22 cellular contexts compared by ENCODE assay signal in genomic region chr16:58513874-58514273, GRCh38. TPM values are rescaled to one million over a fixed set of nuclear protein-coding genes. Genes with fewer than 3 reads are reported as not detected.
A peak's percentile ranks its signal among the peaks of the same experiment; 100 is the strongest.
DNase-seq lines count a peak whose midpoint lies in the region; ATAC-seq and TF ChIP-seq lines count a peak whose summit lies in the region.
"Had no signal": no experiment of that assay in that cellular context is flagged by ENCODE, and none has a peak within 500 bp of the region (broad histone marks: within the 10 kb centered on the region; RNA-seq: fewer than 3 reads in every experiment).

No MANE protein-coding gene starts in this region.

- H3F3A ChIP-seq in PC-9 (ENCODE audit: insufficient read depth, low read depth), result peaks cover 34% of the 10 kb centered on the region; the same call in 1 of the 2 replicates

- H3K4me2 ChIP-seq in PC-9, result peak overlapping the region; percentile 88

- peak overlapping the region; percentile 87 for H3K4me3 ChIP-seq in BE2C (ENCODE audit: low read depth, low read length)
- H3K4me3 ChIP-seq in PC-9, result peak overlapping the region; percentile 99; the same call in 1 of the 2 replicates
- H3K4me3 ChIP-seq in fibroblast of villous mesenchyme (ENCODE audit: low read depth, low read length), result no peak overlapping the region
- H3K4me3 ChIP-seq: SJCRH30, thyroid gland had no signal

- peaks cover 31% of the 10 kb centered on the region for H4K20me1 ChIP-seq in PC-9 (ENCODE audit: insufficient read depth)

- no TSS peak for BruUV-seq in PC-9 (replicated peaks; lab: Mats Ljungman, UMichigan)

- no peaks in the 10 kb centered on the region for H3K27me3 Mint-ChIP-seq in mesothelial cell of epicardium (ENCODE audit: low read depth)
- H3K27me3 Mint-ChIP-seq: activated CD8-positive, alpha-beta memory T cell treated with anti-CD3 and anti-CD28 coated beads, Interleukin-2, amount 10 ng/mL, durations not matched to agents 7 days and 5 days; memory B cell had no signal

- POLR2A ChIA-PET in PC-9 (lab: Charles Lee; ENCODE audit: unreplicated experiment), result no interaction called here

- peaks cover 30% of the 10 kb centered on the region for H3K79me2 ChIP-seq in PC-9 (ENCODE audit: low read depth)

- CTCF ChIA-PET in PC-9 (lab: Charles Lee), result no interaction called here

- H3K27ac ChIP-seq in PC-9, result no peak overlapping the region
- H3K27ac ChIP-seq: cardiac muscle cell, SJCRH30, thyroid gland had no signal

- DNase-seq in BE2C, result no peak
- peak; percentile 15 for DNase-seq in EH (ENCODE audit: low read depth)
- no peak for DNase-seq in PC-9
- peak; percentile 33 for DNase-seq in fibroblast of villous mesenchyme (ENCODE audit: low read depth)
- DNase-seq in mesothelial cell of epicardium (ENCODE audit: low spot score in 2 of 2, unreplicated experiment in 2 of 2), result no peak
- DNase-seq in HT-29 (ENCODE audit: low spot score), result no peak
- DNase-seq in NCI-H187 treated with DMSO at 0.1 percent for 48 hours (lab: John Stamatoyannopoulos, UW), result no peak
- DNase-seq: activated CD8-positive, alpha-beta memory T cell treated with anti-CD3 and anti-CD28 coated beads, Interleukin-2, amount 10 ng/mL, durations not matched to agents 7 days and 5 days; activated naive CD4-positive, alpha-beta T cell treated with anti-CD3 and anti-CD28 coated beads, Interleukin-2, amount 50 U/mL, for 16 hours; H9; heart right ventricle; kidney; NCI-H2029; nephron progenitor cell; SJCRH30; stimulated activated CD4-positive, alpha-beta T cell treated with anti-CD3 and anti-CD28 coated beads, Interleukin-12 subunit alpha, Interleukin-12 subunit beta, amount 100 ng/mL, for 4 hours; T-helper 2 cell; thyroid gland had no signal

- H3K9me3 ChIP-seq in BE2C, result no peaks in the 10 kb centered on the region
- H3K9me3 ChIP-seq in PC-9 (ENCODE audit: insufficient read depth, low read depth), result no peaks in the 10 kb centered on the region
- H3K9me3 ChIP-seq: esophagus muscularis mucosa, heart right ventricle, SJCRH30, thyroid gland had no signal

- H3K27me3 ChIP-seq in BE2C (no peaks in the 10 kb centered on the region), PC-9 (ENCODE audit: insufficient read depth, low read depth) (no peaks in the 10 kb centered on the region)
- H3K27me3 ChIP-seq: cardiac muscle cell, esophagus muscularis mucosa, heart right ventricle, SJCRH30, thyroid gland had no signal

- no peak overlapping the region for H3K27ac Mint-ChIP-seq in mesothelial cell of epicardium
- H3K27ac Mint-ChIP-seq: activated CD8-positive, alpha-beta memory T cell treated with anti-CD3 and anti-CD28 coated beads, Interleukin-2, amount 10 ng/mL, durations not matched to agents 7 days and 5 days; H9; memory B cell; nephron progenitor cell had no signal

- no peak overlapping the region for H2AFZ ChIP-seq in PC-9

- H3K9me3 Mint-ChIP-seq in mesothelial cell of epicardium, result no peaks in the 10 kb centered on the region
- H3K9me3 Mint-ChIP-seq: H9, memory B cell, nephron progenitor cell had no signal

- H3K36me3 ChIP-seq in BE2C (peaks cover 33% of the 10 kb centered on the region), PC-9 (ENCODE audit: low read depth) (peaks cover 21% of the 10 kb centered on the region; the same call in 1 of the 2 replicates)

- TF ChIP-seq CTCF in BE2C (IDR thresholded peaks at IDR 0.05; ENCODE audit: low read depth, low read length), result no peak
- no peak for TF ChIP-seq CTCF in PC-9 (conservative IDR thresholded peaks at IDR 0.05)
- no peak for TF ChIP-seq CTCF in fibroblast of villous mesenchyme (IDR thresholded peaks at IDR 0.05; ENCODE audit: insufficient read depth, low read depth, low read length)
- no peak for TF ChIP-seq CTCF in mesothelial cell of epicardium (IDR thresholded peaks at IDR 0.05; ENCODE audit: unreplicated experiment)

- no peaks in the 10 kb centered on the region for H3K36me3 Mint-ChIP-seq in mesothelial cell of epicardium

- H3K4me1 Mint-ChIP-seq in mesothelial cell of epicardium, result peaks cover 19% of the 10 kb centered on the region

- H3K4me3 Mint-ChIP-seq in mesothelial cell of epicardium, result no peak overlapping the region

- no peak for ATAC-seq in GM18868 (IDR thresholded peaks at IDR 0.05; ENCODE audit: unreplicated experiment)
- ATAC-seq: activated CD8-positive, alpha-beta memory T cell treated with anti-CD3 and anti-CD28 coated beads, Interleukin-2, amount 10 ng/mL, durations not matched to agents 7 days and 5 days had no signal

- intact Hi-C loops in PC-9 (cut with micrococcal nuclease; ENCODE audit: unreplicated experiment), result loop anchor here (2.0 to 10.0 kb wide), 4 partner anchors 121 to 489 kb away; partner anchors contain the start of gene MMP15

- H3K4me1 ChIP-seq in BE2C (no peaks in the 10 kb centered on the region; the same call in 1 of the 2 replicates), PC-9 (replicated peaks; ENCODE audit: insufficient read depth) (peaks cover 20% of the 10 kb centered on the region)
- H3K4me1 ChIP-seq: SJCRH30 had no signal

- H3K9me2 ChIP-seq in PC-9 (ENCODE audit: insufficient read depth), result no peaks in the 10 kb centered on the region

RNA-seq across cellular contexts. Expression of gene SETD6, which starts 1.4 kb away (rescaled TPM):
- polyA plus RNA-seq in BE2C (2012; ENCODE audit: insufficient read depth, insufficient read length, low read depth), result 66.5 TPM
- 19.2 and 21.4 TPM in 2 replicates for total RNA-seq in PC-9 (2021)
- 8.2 and 8.7 TPM in 2 replicates for total RNA-seq in fibroblast of villous mesenchyme
- total RNA-seq in mesothelial cell of epicardium, result 27.1 to 29.4 TPM (median 28.9 TPM) in 3 replicates
- total RNA-seq in HT-29 (2014; rRNA removed; shearing (Covaris generic)), result 66.1 and 83.3 TPM in 2 replicates

RNA-seq across cellular contexts. Expression of gene NDRG4, which starts 13.9 kb away (rescaled TPM):
- polyA plus RNA-seq in BE2C (2012; ENCODE audit: insufficient read depth, insufficient read length, low read depth), result 108 TPM
- 4.8 and 6.0 TPM in 2 replicates for total RNA-seq in PC-9 (2021)
- total RNA-seq in fibroblast of villous mesenchyme, result 8.6 and 15.1 TPM in 2 replicates
- 17.3 to 18.6 TPM (median 17.4 TPM) in 3 replicates for total RNA-seq in mesothelial cell of epicardium
- total RNA-seq in HT-29 (2014; rRNA removed; shearing (Covaris generic)), result 1.8 and 2.1 TPM in 2 replicates

Comparison
In these comparisons a context has a peak if more than half of its experiments do, and no peak if none do; other contexts are left out.
1. DNase-seq: peak in EH (single experiment) and fibroblast of villous mesenchyme (single experiment); none in BE2C (single experiment), PC-9 (0 of 2), mesothelial cell of epicardium (0 of 2), HT-29 (single experiment) and NCI-H187 treated with DMSO at 0.1 percent for 48 hours (single experiment).